ENCODE assay signal across 8 cellular contexts in genomic region chr17:38604479-38605229, GRCh38.
DNase-seq lines count a peak whose midpoint lies in the region; ATAC-seq, FAIRE-seq and TF ChIP-seq lines count a peak whose summit lies in the region.

No MANE protein-coding gene starts in this region.

- ATAC-seq in GM18519 (IDR thresholded peaks at IDR 0.05; ENCODE audit: low FRiP score, unreplicated experiment) (no peak), GM19035 (IDR thresholded peaks at IDR 0.05; ENCODE audit: unreplicated experiment) (no peak), GM18868 (IDR thresholded peaks at IDR 0.05; ENCODE audit: unreplicated experiment) (no peak)

- DNase-seq in GM10266 (ENCODE audit: extremely low spot score) (peak; percentile 76), NCI-H2107 treated with DMSO at 0.1 percent for 48 hours (lab: John Stamatoyannopoulos, UW; ENCODE audit: unreplicated experiment) (peak; percentile 35), anterior cingulate cortex (lab: John Stamatoyannopoulos, UW) (peak in 48 of 58 donors; percentile 20 to 84 (median 62)), nucleus accumbens (lab: John Stamatoyannopoulos, UW) (peak in 44 of 56 donors; percentile 30 to 78 (median 58)), RCC 7860 (ENCODE audit: low spot score) (no peak)

- FAIRE-seq in RCC 7860 (lab: Jason Lieb, UNC): no peak

- TF ChIP-seq CTCF in GM10266 (IDR thresholded peaks at IDR 0.05; ENCODE audit: control insufficient read depth, insufficient read depth, low read depth, missing control alignments): peak; percentile 34
